In the genomic region with DNA sequence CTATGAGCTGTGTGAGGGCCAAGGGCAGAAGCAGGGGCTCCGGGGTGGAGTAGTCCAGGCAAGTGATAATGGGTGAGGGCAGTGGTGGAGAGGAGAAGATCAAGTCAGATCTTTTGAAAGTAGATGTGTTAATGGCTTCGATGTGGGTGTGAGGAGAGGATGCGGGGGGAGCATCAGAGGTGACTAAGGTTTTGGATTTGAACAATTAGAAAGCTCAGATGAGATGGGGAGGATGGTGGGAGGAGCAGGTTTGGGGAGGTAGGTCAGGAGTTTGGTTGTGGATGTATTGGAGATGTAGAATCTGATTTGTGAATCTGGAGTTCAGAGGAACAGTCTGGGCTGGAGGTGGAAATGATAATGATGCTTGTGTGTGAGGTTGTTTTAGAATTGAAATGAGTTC, we compare ENCODE assay signal across 16 cellular contexts. TPM values are rescaled to one million over a fixed set of nuclear protein-coding genes. Genes with fewer than 3 reads are reported as not detected.
DNase-seq lines count a peak whose midpoint lies in the region; ATAC-seq and TF ChIP-seq lines count a peak whose summit lies in the region.
"Had no signal": no experiment of that assay in that cellular context is flagged by ENCODE, and none has a peak within 500 bp of the region (broad histone marks: within the 10 kb centered on the region; RNA-seq: fewer than 3 reads in every experiment).

No MANE protein-coding gene starts in this region.

- H2AK5ac ChIP-seq in H9 (ENCODE audit: insufficient read length, low read length) = no peak overlapping the region

- no peak overlapping the region for H2BK20ac ChIP-seq in H9 (ENCODE audit: low read depth, low read length, poor library complexity, severe bottlenecking)

- no peak overlapping the region for H3K23ac ChIP-seq in H9 (ENCODE audit: insufficient read length, low read depth, low read length)

- no peaks in the 10 kb centered on the region for H3K79me1 ChIP-seq in H9 (ENCODE audit: insufficient read depth, low read depth, low read length, poor library complexity, severe bottlenecking)

- H3K23me2 ChIP-seq in H9 (ENCODE audit: insufficient read length, low read depth, low read length, poor library complexity, severe bottlenecking) = no peaks in the 10 kb centered on the region

- H3K14ac ChIP-seq in H9 (ENCODE audit: insufficient read depth, low read length) = no peak overlapping the region

- peaks cover 3% of the 10 kb centered on the region; the same call in 1 of the 2 replicates for H3K79me2 ChIP-seq in H9 (ENCODE audit: insufficient read depth, low read length)

- peak overlapping the region; percentile 69 to 85 for H3K27ac Mint-ChIP-seq in activated naive CD4-positive, alpha-beta T cell treated with anti-CD3 and anti-CD28 coated beads, Interleukin-2, amount 50 U/mL, for 72 hours
- no peak overlapping the region for H3K27ac Mint-ChIP-seq in activated naive CD4-positive, alpha-beta T cell treated with anti-CD3 and anti-CD28 coated beads, Interleukin-2, amount 10 ng/mL, durations not matched to agents 7 days and 5 days
- H3K27ac Mint-ChIP-seq in activated T-helper 17 cell treated with anti-CD3 and anti-CD28 coated beads, Interleukin-2, amount 50 U/mL, for 72 hours = peak overlapping the region; percentile 59
- peak overlapping the region; percentile 6 for H3K27ac Mint-ChIP-seq in dendritic cell treated with granulocyte-macrophage colony-stimulating factor and Interleukin-4, amounts not matched to agents 40 ng/mL and 50 ng/mL, for 4 days
- H3K27ac Mint-ChIP-seq in stimulated activated effector memory CD8-positive, alpha-beta T cell treated with anti-CD3 and anti-CD28 coated beads, Interleukin-12 subunit alpha, Interleukin-12 subunit beta, amount 100 ng/mL, for 72 hours = peak overlapping the region; percentile 69
- H3K27ac Mint-ChIP-seq in H9 = no peak overlapping the region

- no peaks in the 10 kb centered on the region for H3K9me3 Mint-ChIP-seq in activated naive CD4-positive, alpha-beta T cell treated with anti-CD3 and anti-CD28 coated beads, Interleukin-2, amount 50 U/mL, for 72 hours
- H3K9me3 Mint-ChIP-seq in activated naive CD4-positive, alpha-beta T cell treated with anti-CD3 and anti-CD28 coated beads, Interleukin-2, amount 10 ng/mL, durations not matched to agents 7 days and 5 days = no peaks in the 10 kb centered on the region
- H3K9me3 Mint-ChIP-seq in activated T-helper 17 cell treated with anti-CD3 and anti-CD28 coated beads, Interleukin-2, amount 50 U/mL, for 72 hours = no peaks in the 10 kb centered on the region
- no peaks in the 10 kb centered on the region for H3K9me3 Mint-ChIP-seq in dendritic cell treated with granulocyte-macrophage colony-stimulating factor and Interleukin-4, amounts not matched to agents 40 ng/mL and 50 ng/mL, for 4 days
- no peaks in the 10 kb centered on the region for H3K9me3 Mint-ChIP-seq in stimulated activated effector memory CD8-positive, alpha-beta T cell treated with anti-CD3 and anti-CD28 coated beads, Interleukin-12 subunit alpha, Interleukin-12 subunit beta, amount 100 ng/mL, for 72 hours
- peaks cover 65 to 75% of the 10 kb centered on the region in 2 experiments for H3K9me3 Mint-ChIP-seq in H9
- H3K9me3 Mint-ChIP-seq: CD4-positive, CD25-positive, alpha-beta regulatory T cell had no signal

- H4K20me1 ChIP-seq in H9 (ENCODE audit: control insufficient read depth, insufficient read depth, insufficient read length) = no peaks in the 10 kb centered on the region

- H3K36me3 Mint-ChIP-seq in activated naive CD4-positive, alpha-beta T cell treated with anti-CD3 and anti-CD28 coated beads, Interleukin-2, amount 50 U/mL, for 72 hours = peaks cover 25 to 26% of the 10 kb centered on the region in 2 donors
- peaks cover 45% of the 10 kb centered on the region for H3K36me3 Mint-ChIP-seq in activated naive CD4-positive, alpha-beta T cell treated with anti-CD3 and anti-CD28 coated beads, Interleukin-2, amount 10 ng/mL, durations not matched to agents 7 days and 5 days
- peaks cover 94% of the 10 kb centered on the region for H3K36me3 Mint-ChIP-seq in activated T-helper 17 cell treated with anti-CD3 and anti-CD28 coated beads, Interleukin-2, amount 50 U/mL, for 72 hours (ENCODE audit: low read depth)
- peaks cover 70% of the 10 kb centered on the region for H3K36me3 Mint-ChIP-seq in dendritic cell treated with granulocyte-macrophage colony-stimulating factor and Interleukin-4, amounts not matched to agents 40 ng/mL and 50 ng/mL, for 4 days (ENCODE audit: low read depth)
- H3K36me3 Mint-ChIP-seq in stimulated activated effector memory CD8-positive, alpha-beta T cell treated with anti-CD3 and anti-CD28 coated beads, Interleukin-12 subunit alpha, Interleukin-12 subunit beta, amount 100 ng/mL, for 72 hours = peaks cover 92% of the 10 kb centered on the region
- peaks cover 32 to 71% (median 52%) of the 10 kb centered on the region in 3 experiments for H3K36me3 Mint-ChIP-seq in H9 (ENCODE audit: insufficient read depth in 1 of 3, low read depth in 3 of 3)

- no peak overlapping the region for H2BK5ac ChIP-seq in H9 (ENCODE audit: insufficient read length, low read length)

- CTCF ChIA-PET in activated naive CD4-positive, alpha-beta T cell treated with anti-CD3 and anti-CD28 coated beads, Interleukin-2, amount 10 ng/mL, durations not matched to agents 7 days and 5 days (lab: Charles Lee) = interaction anchor here (1.2 kb wide), 1 partner anchor 14 kb away, joined by 3 read pairs; no protein-coding TSS in a partner anchor

- no peak overlapping the region for H3K27ac ChIP-seq in H9 (ENCODE audit: insufficient read length, low read depth, low read length)

- H3K9ac ChIP-seq in H9 (ENCODE audit: extremely low read depth, insufficient read length, low read length) = no peak overlapping the region

- H3K4me2 ChIP-seq in H9 (ENCODE audit: insufficient read depth, insufficient read length, low read length) = no peak overlapping the region

- no peak overlapping the region for H2BK15ac ChIP-seq in H9 (ENCODE audit: low read depth, low read length)

- no peak for TF ChIP-seq CTCF in H9 (conservative IDR thresholded peaks at IDR 0.05)

- H3K4me3 Mint-ChIP-seq in activated naive CD4-positive, alpha-beta T cell treated with anti-CD3 and anti-CD28 coated beads, Interleukin-2, amount 10 ng/mL, durations not matched to agents 7 days and 5 days = no peak overlapping the region
- H3K4me3 Mint-ChIP-seq in activated T-helper 17 cell treated with anti-CD3 and anti-CD28 coated beads, Interleukin-2, amount 50 U/mL, for 72 hours = no peak overlapping the region
- no peak overlapping the region for H3K4me3 Mint-ChIP-seq in dendritic cell treated with granulocyte-macrophage colony-stimulating factor and Interleukin-4, amounts not matched to agents 40 ng/mL and 50 ng/mL, for 4 days
- no peak overlapping the region for H3K4me3 Mint-ChIP-seq in stimulated activated effector memory CD8-positive, alpha-beta T cell treated with anti-CD3 and anti-CD28 coated beads, Interleukin-12 subunit alpha, Interleukin-12 subunit beta, amount 100 ng/mL, for 72 hours
- H3K4me3 Mint-ChIP-seq in H9 = no peak overlapping the region
- H3K4me3 Mint-ChIP-seq: CD4-positive, CD25-positive, alpha-beta regulatory T cell had no signal

- H3K9me3 ChIP-seq in H9 (ENCODE audit: control insufficient read depth, low read depth, low read length) = peaks cover 35% of the 10 kb centered on the region

- H3T11ph ChIP-seq in H9 (ENCODE audit: low read length) = no peak overlapping the region

- no peak overlapping the region for H3K18ac ChIP-seq in H9 (ENCODE audit: insufficient read length, low read depth, low read length)

- no peak overlapping the region for H3K56ac ChIP-seq in H9 (ENCODE audit: insufficient read length, low read depth, low read length)

- no peak overlapping the region for H3K4ac ChIP-seq in H9 (ENCODE audit: low read depth, low read length)

- no peaks in the 10 kb centered on the region for H3K27me3 Mint-ChIP-seq in activated naive CD4-positive, alpha-beta T cell treated with anti-CD3 and anti-CD28 coated beads, Interleukin-2, amount 10 ng/mL, durations not matched to agents 7 days and 5 days
- no peaks in the 10 kb centered on the region for H3K27me3 Mint-ChIP-seq in activated T-helper 17 cell treated with anti-CD3 and anti-CD28 coated beads, Interleukin-2, amount 50 U/mL, for 72 hours
- no peaks in the 10 kb centered on the region for H3K27me3 Mint-ChIP-seq in dendritic cell treated with granulocyte-macrophage colony-stimulating factor and Interleukin-4, amounts not matched to agents 40 ng/mL and 50 ng/mL, for 4 days
- H3K27me3 Mint-ChIP-seq in H9 (ENCODE audit: low read depth) = peaks cover 1% of the 10 kb centered on the region
- H3K27me3 Mint-ChIP-seq: CD4-positive, CD25-positive, alpha-beta regulatory T cell had no signal

- no peak overlapping the region for H4K91ac ChIP-seq in H9 (ENCODE audit: insufficient read length, low read depth, low read length)

- no CpG with 5 or more reads among the region's 3 CpGs for WGBS in H9 (ENCODE audit: extremely low coverage, insufficient read length, low lambda C conversion rate)

- no peak overlapping the region for H4K8ac ChIP-seq in H9 (replicated peaks; ENCODE audit: insufficient read length, low read depth, low read length)

- ATAC-seq in activated naive CD4-positive, alpha-beta T cell treated with anti-CD3 and anti-CD28 coated beads, Interleukin-2, amount 50 U/mL, for 72 hours = no peak
- ATAC-seq in activated T-helper 17 cell treated with anti-CD3 and anti-CD28 coated beads, Interleukin-2, amount 50 U/mL, for 72 hours (replicated peaks) = no peak
- ATAC-seq in stimulated activated effector memory CD8-positive, alpha-beta T cell treated with anti-CD3 and anti-CD28 coated beads, Interleukin-12 subunit alpha, Interleukin-12 subunit beta, amount 100 ng/mL, for 72 hours = no peak
- ATAC-seq: PC-3 had no signal

- no peak overlapping the region for H4K5ac ChIP-seq in H9 (ENCODE audit: insufficient read length, low read depth, low read length)

- no peaks in the 10 kb centered on the region for H3K4me1 ChIP-seq in H9 (ENCODE audit: insufficient read depth, low read length)

- no peak overlapping the region for H2BK120ac ChIP-seq in H9 (ENCODE audit: low read depth, low read length, poor library complexity, severe bottlenecking)

- H3K27me3 ChIP-seq in H9 (ENCODE audit: insufficient read depth, low read length) = no peaks in the 10 kb centered on the region

- peaks cover 29% of the 10 kb centered on the region for H3K4me1 Mint-ChIP-seq in activated naive CD4-positive, alpha-beta T cell treated with anti-CD3 and anti-CD28 coated beads, Interleukin-2, amount 10 ng/mL, durations not matched to agents 7 days and 5 days
- H3K4me1 Mint-ChIP-seq in activated T-helper 17 cell treated with anti-CD3 and anti-CD28 coated beads, Interleukin-2, amount 50 U/mL, for 72 hours = peaks cover 10% of the 10 kb centered on the region
- peaks cover 23% of the 10 kb centered on the region for H3K4me1 Mint-ChIP-seq in dendritic cell treated with granulocyte-macrophage colony-stimulating factor and Interleukin-4, amounts not matched to agents 40 ng/mL and 50 ng/mL, for 4 days (ENCODE audit: low read depth)
- H3K4me1 Mint-ChIP-seq in stimulated activated effector memory CD8-positive, alpha-beta T cell treated with anti-CD3 and anti-CD28 coated beads, Interleukin-12 subunit alpha, Interleukin-12 subunit beta, amount 100 ng/mL, for 72 hours = peaks cover 41% of the 10 kb centered on the region
- H3K4me1 Mint-ChIP-seq in H9 = peaks cover 6 to 7% of the 10 kb centered on the region in 2 experiments

- intact Hi-C loops in dendritic cell treated with granulocyte-macrophage colony-stimulating factor and Interleukin-4, amounts not matched to agents 40 ng/mL and 50 ng/mL, for 4 days (cut with micrococcal nuclease) = no loop called here

- no peak overlapping the region for H2BK12ac ChIP-seq in H9 (ENCODE audit: insufficient read length, low read depth, low read length)

- H2AFZ ChIP-seq in H9 (ENCODE audit: low read length) = no peak overlapping the region

- no peak for DNase-seq in activated naive CD4-positive, alpha-beta T cell treated with anti-CD3 and anti-CD28 coated beads, Interleukin-2, amount 50 U/mL, for 72 hours (ENCODE audit: low spot score in 2 of 2)
- DNase-seq in activated naive CD4-positive, alpha-beta T cell treated with anti-CD3 and anti-CD28 coated beads, Interleukin-2, amount 10 ng/mL, durations not matched to agents 7 days and 5 days = no peak
- no peak for DNase-seq in stimulated activated effector memory CD8-positive, alpha-beta T cell treated with anti-CD3 and anti-CD28 coated beads, Interleukin-12 subunit alpha, Interleukin-12 subunit beta, amount 100 ng/mL, for 72 hours (ENCODE audit: low spot score in 2 of 2)
- no peak for DNase-seq in ecto neural progenitor cell (ENCODE audit: low spot score)
- DNase-seq in H9 = no peak
- no peak for DNase-seq in CD1c-positive myeloid dendritic cell (ENCODE audit: extremely low spot score)
- DNase-seq: CD4-positive, CD25-positive, alpha-beta regulatory T cell; DMS79; NCI-H1048; NCI-H146; NCI-H2081 treated with DMSO at 0.1 percent for 48 hours; NCI-H510A; NCI-H774; PC-3 had no signal

RNA-seq across cellular contexts. Expression of a gene that starts 4.6 kb away (rescaled TPM):
- total RNA-seq in activated naive CD4-positive, alpha-beta T cell treated with anti-CD3 and anti-CD28 coated beads, Interleukin-2, amount 50 U/mL, for 72 hours = 10 to 100 TPM; 58.4 to 76.6 TPM
- 10 to 100 TPM; 59.8 to 93.5 TPM for total RNA-seq in activated T-helper 17 cell treated with anti-CD3 and anti-CD28 coated beads, Interleukin-2, amount 50 U/mL, for 72 hours
- 49.4 and 52.8 TPM in 2 replicates for total RNA-seq in H9 (2021)

RNA-seq across cellular contexts. Expression of a gene that starts 10.5 kb away (rescaled TPM):
- 10 to 100 TPM; 46.3 to 94.5 TPM for total RNA-seq in activated naive CD4-positive, alpha-beta T cell treated with anti-CD3 and anti-CD28 coated beads, Interleukin-2, amount 50 U/mL, for 72 hours
- total RNA-seq in activated T-helper 17 cell treated with anti-CD3 and anti-CD28 coated beads, Interleukin-2, amount 50 U/mL, for 72 hours = 100 to 1,000 TPM; 130 to 170 TPM
- total RNA-seq in H9 (2021) = 25.1 and 28.3 TPM in 2 replicates

RNA-seq across cellular contexts. Expression of a gene that starts 28.2 kb away (rescaled TPM):
- total RNA-seq in activated naive CD4-positive, alpha-beta T cell treated with anti-CD3 and anti-CD28 coated beads, Interleukin-2, amount 50 U/mL, for 72 hours = 10 to 100 TPM; 10.7 to 11.8 TPM
- 1 to 10 TPM; 8.9 to 9.4 TPM for total RNA-seq in activated T-helper 17 cell treated with anti-CD3 and anti-CD28 coated beads, Interleukin-2, amount 50 U/mL, for 72 hours
- total RNA-seq in H9 (2021) = 12.6 and 13.2 TPM in 2 replicates

RNA-seq across cellular contexts. Expression of a gene that starts 41.0 kb away (rescaled TPM):
- 100 to 1,000 TPM; 107 to 176 TPM for total RNA-seq in activated naive CD4-positive, alpha-beta T cell treated with anti-CD3 and anti-CD28 coated beads, Interleukin-2, amount 50 U/mL, for 72 hours
- 100 to 1,000 TPM; 104 to 213 TPM for total RNA-seq in activated T-helper 17 cell treated with anti-CD3 and anti-CD28 coated beads, Interleukin-2, amount 50 U/mL, for 72 hours
- total RNA-seq in H9 (2021) = 117 and 124 TPM in 2 replicates

RNA-seq across cellular contexts. Expression of a gene that starts 58.9 kb away (rescaled TPM):
- total RNA-seq in activated naive CD4-positive, alpha-beta T cell treated with anti-CD3 and anti-CD28 coated beads, Interleukin-2, amount 50 U/mL, for 72 hours = 10 to 100 TPM; 18.8 to 22.2 TPM
- total RNA-seq in activated T-helper 17 cell treated with anti-CD3 and anti-CD28 coated beads, Interleukin-2, amount 50 U/mL, for 72 hours = 10 to 100 TPM; 19.4 to 25.4 TPM
- total RNA-seq in H9 (2021) = 9.6 and 10.2 TPM in 2 replicates

Comparison
In these comparisons a context has a peak if more than half of its experiments do, and no peak if none do; other contexts are left out.
1. H3K27ac Mint-ChIP-seq: peak in activated naive CD4-positive, alpha-beta T cell treated with anti-CD3 and anti-CD28 coated beads, Interleukin-2, amount 50 U/mL, for 72 hours (2 of 2), activated T-helper 17 cell treated with anti-CD3 and anti-CD28 coated beads, Interleukin-2, amount 50 U/mL, for 72 hours (single experiment), dendritic cell treated with granulocyte-macrophage colony-stimulating factor and Interleukin-4, amounts not matched to agents 40 ng/mL and 50 ng/mL, for 4 days (single experiment) and stimulated activated effector memory CD8-positive, alpha-beta T cell treated with anti-CD3 and anti-CD28 coated beads, Interleukin-12 subunit alpha, Interleukin-12 subunit beta, amount 100 ng/mL, for 72 hours (single experiment); none in activated naive CD4-positive, alpha-beta T cell treated with anti-CD3 and anti-CD28 coated beads, Interleukin-2, amount 10 ng/mL, durations not matched to agents 7 days and 5 days (single experiment) and H9 (0 of 3).